ENCODE assay signal across 2 cellular contexts in genomic region chr12:42349119-42350020, GRCh38.
TF ChIP-seq lines count a peak whose summit lies in the region.

No MANE protein-coding gene starts in this region.

TF ChIP-seq in HEK293, 187 proteins besides CTCF, POLR2A, EP300 and RAD21:
- TF ChIP-seq ZNF449 (tag by site-specific recombination; IDR thresholded peaks at IDR 0.05) (peak; percentile 82), ZNF335 (tag by site-specific recombination; conservative IDR thresholded peaks at IDR 0.05) (peak; percentile 41; the same call in 1 of the 2 replicates), PRDM10 (tag by site-specific recombination; IDR thresholded peaks at IDR 0.05) (peak; percentile 49; the same call in 1 of the 2 replicates), PRDM6 (tag by site-specific recombination; IDR thresholded peaks at IDR 0.05) (0 out of 2 replicates have a peak, but pooled peaks have one; percentile 24), KLF1 (tag by site-specific recombination; IDR thresholded peaks at IDR 0.05) (peak; percentile 76), WT1 (tag by site-specific recombination; IDR thresholded peaks at IDR 0.05) (peak; percentile 66)

TF ChIP-seq in K562, 482 proteins besides CTCF, POLR2A, EP300 and RAD21:
- TF ChIP-seq TAF9B (IDR thresholded peaks at IDR 0.05; ENCODE audit: partially characterized antibody) = peak; percentile 9
- 0 out of 2 replicates have a peak, but pooled peaks have one; percentile 33 for TF ChIP-seq DPF2 (IDR thresholded peaks at IDR 0.05)
- peak; percentile 49; the same call in 1 of the 2 replicates for TF ChIP-seq TAL1 (IDR thresholded peaks at IDR 0.05)
- 0 out of 4 replicates have a peak, but pooled peaks of 1 of the 2 experiments have one; percentile 8 for TF ChIP-seq TRIM24 (IDR thresholded peaks at IDR 0.05)
- TF ChIP-seq MNT (conservative IDR thresholded peaks at IDR 0.05) = peak; percentile 24 to 55; a peak in 2 of 4 replicates
- TF ChIP-seq NCOR1 (IDR thresholded peaks at IDR 0.05) = peak; percentile 25; the same call in 1 of the 2 replicates
- TF ChIP-seq CBFA2T3 (IDR thresholded peaks at IDR 0.05) = peak; percentile 80
- peak in 1 of 2 experiments; percentile 36; a peak in 1 of 4 replicates for TF ChIP-seq KDM1A (IDR thresholded peaks at IDR 0.05)
- peak; percentile 55; the same call in 1 of the 2 replicates for TF ChIP-seq ARID1B (IDR thresholded peaks at IDR 0.05)
- TF ChIP-seq ZNF592 (IDR thresholded peaks at IDR 0.05) = peak; percentile 68
- TF ChIP-seq CBFA2T2 (conservative IDR thresholded peaks at IDR 0.05) = peak; percentile 70
- TF ChIP-seq NFIC (IDR thresholded peaks at IDR 0.05) = 0 out of 2 replicates have a peak, but pooled peaks have one; percentile 6
